ENCODE assay signal across 1 cellular context in genomic region chr17:44014437-44015172, GRCh38.
TF ChIP-seq lines count a peak whose summit lies in the region.

Gene TMEM101, minus strand, starts transcription at chr17:44014963. Its CDS starts 11 bp downstream, at chr17:44014952.

TF ChIP-seq in HepG2, 621 proteins besides CTCF, POLR2A, EP300 and RAD21 (continued from another document and continues in another):
- peak; percentile 90 for TF ChIP-seq ZBTB34 (CRISPR knock-in tag; IDR thresholded peaks at IDR 0.05)
- peak; percentile 98 for TF ChIP-seq PHF5A (CRISPR knock-in tag; IDR thresholded peaks at IDR 0.05; ENCODE audit: low read depth, unreplicated experiment)
- TF ChIP-seq KDM6A (CRISPR knock-in tag; IDR thresholded peaks at IDR 0.05; ENCODE audit: low read depth): peak; percentile 41; the same call in 1 of the 2 replicates
- TF ChIP-seq ZHX2 (IDR thresholded peaks at IDR 0.05; ENCODE audit: low read depth): peak; percentile 98
- TF ChIP-seq ZHX2 (CRISPR knock-in tag; IDR thresholded peaks at IDR 0.05; ENCODE audit: borderline replicate concordance): peak; percentile 83; the same call in 1 of the 2 replicates
- TF ChIP-seq ZNF331 (CRISPR knock-in tag; IDR thresholded peaks at IDR 0.05): peak; percentile 89
- peak; percentile 82; the same call in 1 of the 2 replicates for TF ChIP-seq ZNF766 (CRISPR knock-in tag; IDR thresholded peaks at IDR 0.05; ENCODE audit: borderline replicate concordance)
- TF ChIP-seq CEBPG (CRISPR knock-in tag; IDR thresholded peaks at IDR 0.05): peak; percentile 67
- peak; percentile 96 for TF ChIP-seq POGK (CRISPR knock-in tag; conservative IDR thresholded peaks at IDR 0.05)
- TF ChIP-seq RFX1 (IDR thresholded peaks at IDR 0.05): no peak
- no peak for TF ChIP-seq ADNP (CRISPR knock-in tag; IDR thresholded peaks at IDR 0.05)
- TF ChIP-seq ATRX (CRISPR knock-in tag; IDR thresholded peaks at IDR 0.05; ENCODE audit: borderline replicate concordance): no peak; the same call in 1 of the 2 replicates
- no peak for TF ChIP-seq ZNF513 (CRISPR knock-in tag; conservative IDR thresholded peaks at IDR 0.05)
- peak; percentile 91 for TF ChIP-seq POLR2G (IDR thresholded peaks at IDR 0.05; ENCODE audit: low read depth, low read length)
- no peak for TF ChIP-seq SKIL (CRISPR knock-in tag; IDR thresholded peaks at IDR 0.05; ENCODE audit: borderline replicate concordance)
- TF ChIP-seq ZBTB7B (CRISPR knock-in tag; IDR thresholded peaks at IDR 0.05): peak; percentile 75
- TF ChIP-seq AKAP8 (CRISPR knock-in tag; IDR thresholded peaks at IDR 0.05): 0 out of 2 replicates have a peak, but pooled peaks have one; percentile 74
- TF ChIP-seq SMARCC2 (IDR thresholded peaks at IDR 0.05): no peak
- TF ChIP-seq ZNF124 (CRISPR knock-in tag; IDR thresholded peaks at IDR 0.05): peak; percentile 87
- peak; percentile 70; the same call in 1 of the 2 replicates for TF ChIP-seq PAX8 (CRISPR knock-in tag; IDR thresholded peaks at IDR 0.05; ENCODE audit: borderline replicate concordance)
- TF ChIP-seq NCOA1 (CRISPR knock-in tag; IDR thresholded peaks at IDR 0.05): peak; percentile 93; the same call in 1 of the 2 replicates
- TF ChIP-seq NR3C1 (CRISPR knock-in tag; IDR thresholded peaks at IDR 0.05): no peak
- peak; percentile 60; the same call in 1 of the 2 replicates for TF ChIP-seq REL (CRISPR knock-in tag; conservative IDR thresholded peaks at IDR 0.05)
- TF ChIP-seq NKX3-1 (CRISPR knock-in tag; IDR thresholded peaks at IDR 0.05): peak; percentile 92; the same call in 1 of the 2 replicates
- 0 out of 2 replicates have a peak, but pooled peaks have one; percentile 92 for TF ChIP-seq FOXO4 (CRISPR knock-in tag; conservative IDR thresholded peaks at IDR 0.05)
- 0 out of 2 replicates have a peak, but pooled peaks have one; percentile 45 for TF ChIP-seq ZNF569 (CRISPR knock-in tag; IDR thresholded peaks at IDR 0.05; ENCODE audit: borderline replicate concordance)
- peak; percentile 71 for TF ChIP-seq NFYB (CRISPR knock-in tag; IDR thresholded peaks at IDR 0.05)
- TF ChIP-seq MED13 (CRISPR knock-in tag; IDR thresholded peaks at IDR 0.05): 0 out of 2 replicates have a peak, but pooled peaks have one; percentile 67
- TF ChIP-seq STAT6 (CRISPR knock-in tag; IDR thresholded peaks at IDR 0.05; ENCODE audit: borderline replicate concordance): peak; percentile 98
- TF ChIP-seq ZNF577 (CRISPR knock-in tag; IDR thresholded peaks at IDR 0.05; ENCODE audit: borderline replicate concordance, low read depth): no peak
- TF ChIP-seq ZNF7 (CRISPR knock-in tag; IDR thresholded peaks at IDR 0.05): peak; percentile 89
- peak; percentile 90 for TF ChIP-seq MIER2 (CRISPR knock-in tag; IDR thresholded peaks at IDR 0.05)
- TF ChIP-seq KLF16 (CRISPR knock-in tag; IDR thresholded peaks at IDR 0.05): peak in 1 of 2 experiments; percentile 99; a peak in 2 of 4 replicates
- no peak for TF ChIP-seq SRSF4 (IDR thresholded peaks at IDR 0.05; ENCODE audit: low read depth, low read length, poor library complexity, severe bottlenecking)
- peak; percentile 73 for TF ChIP-seq MED8 (CRISPR knock-in tag; IDR thresholded peaks at IDR 0.05; ENCODE audit: insufficient replicate concordance)
- 0 out of 2 replicates have a peak, but pooled peaks have one; percentile 35 for TF ChIP-seq NCOA5 (CRISPR knock-in tag; IDR thresholded peaks at IDR 0.05)
- TF ChIP-seq ZNF775 (CRISPR knock-in tag; IDR thresholded peaks at IDR 0.05; ENCODE audit: borderline replicate concordance): peak; percentile 95
- TF ChIP-seq ARID4A (CRISPR knock-in tag; IDR thresholded peaks at IDR 0.05; ENCODE audit: borderline replicate concordance): peak; percentile 95
- peak; percentile 98 for TF ChIP-seq XRCC5 (optimal IDR thresholded peaks at IDR 0.05; ENCODE audit: low read length)
- TF ChIP-seq BRCA1 (CRISPR knock-in tag; IDR thresholded peaks at IDR 0.05): no peak; the same call in 1 of the 2 replicates
